Comparison of ENCODE assay signal across 8 cellular contexts in genomic region chr7:93146465-93147127, GRCh38. TPM values are rescaled to one million over a fixed set of nuclear protein-coding genes. Genes with fewer than 3 reads are reported as not detected.
DNase-seq lines count a peak whose midpoint lies in the region; ATAC-seq and TF ChIP-seq lines count a peak whose summit lies in the region.

No MANE protein-coding gene starts in this region.

- no peak overlapping the region; the same call in 1 of the 2 replicates for H3K14ac ChIP-seq in H9 (ENCODE audit: insufficient read depth, low read length)

- H3K23me2 ChIP-seq in H9 (ENCODE audit: insufficient read length, low read depth, low read length, poor library complexity, severe bottlenecking), result no peaks in the 10 kb centered on the region

- H3K9ac ChIP-seq in iPS-18a (ENCODE audit: low read length), result no peak overlapping the region
- no peak overlapping the region for H3K9ac ChIP-seq in H9 (ENCODE audit: extremely low read depth, insufficient read length, low read length)

- H2AK5ac ChIP-seq in H9 (ENCODE audit: insufficient read length, low read length), result no peak overlapping the region

- intact Hi-C loops in Calu3 (cut with micrococcal nuclease; ENCODE audit: unreplicated experiment), result loop anchor here (2.0 kb wide), 1 partner anchor 28 kb away; no protein-coding TSS in a partner anchor

- no peak overlapping the region for H3K18ac ChIP-seq in H9 (ENCODE audit: insufficient read length, low read depth, low read length)

- H3T11ph ChIP-seq in H9 (ENCODE audit: low read length), result no peak overlapping the region

- no peak overlapping the region for H4K8ac ChIP-seq in H9 (replicated peaks; ENCODE audit: insufficient read length, low read depth, low read length)

- H2BK15ac ChIP-seq in H9 (ENCODE audit: low read depth, low read length), result no peak overlapping the region

- no TSS peak for BruUV-seq in Calu3 (replicated peaks; lab: Mats Ljungman, UMichigan)

- no peaks in the 10 kb centered on the region for H3K9me3 ChIP-seq in SJSA1 (replicated peaks)
- no peaks in the 10 kb centered on the region for H3K9me3 ChIP-seq in iPS-18a (ENCODE audit: control insufficient read depth, low read depth, low read length)
- H3K9me3 ChIP-seq in H9 (ENCODE audit: control insufficient read depth, low read depth, low read length), result no peaks in the 10 kb centered on the region

- peaks cover 3% of the 10 kb centered on the region for H4K20me1 ChIP-seq in H9 (ENCODE audit: control insufficient read depth, insufficient read depth, insufficient read length)

- H3K9me3 Mint-ChIP-seq in Calu3 (ENCODE audit: low read depth, unreplicated experiment) (peaks cover 3% of the 10 kb centered on the region), H9 (no peaks in the 10 kb centered on the region)

- H4K5ac ChIP-seq in H9 (ENCODE audit: insufficient read length, low read depth, low read length), result no peak overlapping the region

- H3K27ac Mint-ChIP-seq in Calu3 (ENCODE audit: unreplicated experiment), result peak overlapping the region; percentile 3
- H3K27ac Mint-ChIP-seq in H9, result no peak overlapping the region

- WGBS in H9 (ENCODE audit: extremely low coverage, insufficient read length, low lambda C conversion rate), result no CpG with 5 or more reads among the region's 5 CpGs

- no peak overlapping the region for H4K91ac ChIP-seq in H9 (ENCODE audit: insufficient read length, low read depth, low read length)

- H3K27me3 ChIP-seq in SJSA1 (replicated peaks), result no peaks in the 10 kb centered on the region
- no peaks in the 10 kb centered on the region for H3K27me3 ChIP-seq in iPS-18a (ENCODE audit: control insufficient read depth, insufficient read depth, low read length)
- H3K27me3 ChIP-seq in H9 (ENCODE audit: insufficient read depth, low read length), result no peaks in the 10 kb centered on the region

- H3K4ac ChIP-seq in H9 (ENCODE audit: low read depth, low read length), result no peak overlapping the region

- no peak overlapping the region for H2BK20ac ChIP-seq in H9 (ENCODE audit: low read depth, low read length, poor library complexity, severe bottlenecking)

- H3K27me3 Mint-ChIP-seq in Calu3 (ENCODE audit: unreplicated experiment) (no peaks in the 10 kb centered on the region), H9 (ENCODE audit: low read depth) (no peaks in the 10 kb centered on the region; the same call in none of the 2 replicates)

- H2AFZ ChIP-seq in H9 (ENCODE audit: low read length), result no peak overlapping the region

- peak overlapping the region; percentile 55 for H3K4me3 Mint-ChIP-seq in Calu3 (ENCODE audit: low read depth, unreplicated experiment)
- no peak overlapping the region for H3K4me3 Mint-ChIP-seq in H9

- H3K79me2 ChIP-seq in H9 (ENCODE audit: insufficient read depth, low read length), result no peaks in the 10 kb centered on the region

- CTCF ChIA-PET in Calu3 (lab: Charles Lee), result interaction anchor here (1.2 to 2.0 kb wide), 2 partner anchors 9 to 29 kb away, joined by 4 to 8 read pairs; partner anchors contain the start of gene SAMD9

- ATAC-seq in GM21576 (IDR thresholded peaks at IDR 0.05; ENCODE audit: unreplicated experiment), result peak; percentile 32

- H2BK12ac ChIP-seq in H9 (ENCODE audit: insufficient read length, low read depth, low read length), result no peak overlapping the region

- no peak overlapping the region for H3K4me2 ChIP-seq in H9 (ENCODE audit: insufficient read depth, insufficient read length, low read length)

- no peak overlapping the region for H2BK120ac ChIP-seq in H9 (ENCODE audit: low read depth, low read length, poor library complexity, severe bottlenecking)

- H3K36me3 Mint-ChIP-seq in Calu3 (ENCODE audit: insufficient read depth, unreplicated experiment) (no peaks in the 10 kb centered on the region), H9 (ENCODE audit: insufficient read depth in 1 of 3, low read depth in 3 of 3) (no peaks in the 10 kb centered on the region)

- TF ChIP-seq CTCF in Calu3 (IDR thresholded peaks at IDR 0.05; ENCODE audit: unreplicated experiment) (no peak), H9 (conservative IDR thresholded peaks at IDR 0.05) (no peak)

- H3K4me3 ChIP-seq in SJSA1, result peak overlapping the region; percentile 33
- H3K4me3 ChIP-seq in iPS-18a (ENCODE audit: low read length), result no peak overlapping the region

- in situ Hi-C loops in G401 (cut with HindIII; ENCODE audit: low sequenced_read_pairs), result no loop called here

- no peaks in the 10 kb centered on the region for H3K79me1 ChIP-seq in H9 (ENCODE audit: insufficient read depth, low read depth, low read length, poor library complexity, severe bottlenecking)

- H3K4me1 ChIP-seq in SJSA1 (replicated peaks) (peaks cover 20% of the 10 kb centered on the region), iPS-18a (ENCODE audit: control insufficient read depth, low read depth, low read length) (no peaks in the 10 kb centered on the region), H9 (ENCODE audit: insufficient read depth, low read length) (no peaks in the 10 kb centered on the region; the same call in 1 of the 2 replicates)

- H3K56ac ChIP-seq in H9 (ENCODE audit: insufficient read length, low read depth, low read length), result no peak overlapping the region

- H3K23ac ChIP-seq in H9 (ENCODE audit: insufficient read length, low read depth, low read length), result no peak overlapping the region

- H2BK5ac ChIP-seq in H9 (ENCODE audit: insufficient read length, low read length), result no peak overlapping the region

- H3K27ac ChIP-seq in SJSA1 (no peak overlapping the region), iPS-18a (ENCODE audit: low read length) (peak overlapping the region; percentile 10), H9 (ENCODE audit: insufficient read length, low read depth, low read length) (no peak overlapping the region)

- DNase-seq in Calu3, result no peak
- DNase-seq in SJSA1 (ENCODE audit: low read depth in 1 of 2, low spot score in 2 of 2), result peak in 1 of 2 experiments; percentile 3
- no peak for DNase-seq in G401 (ENCODE audit: low spot score)
- no peak for DNase-seq in epidermal melanocyte (ENCODE audit: insufficient read length, low spot score)
- DNase-seq in anterior cingulate cortex (lab: John Stamatoyannopoulos, UW), result no peak
- no peak for DNase-seq in H9

- H3K36me3 ChIP-seq in SJSA1 (peaks cover 24% of the 10 kb centered on the region), iPS-18a (ENCODE audit: control insufficient read depth, low read depth, low read length) (no peaks in the 10 kb centered on the region)

- H3K4me1 Mint-ChIP-seq in Calu3 (ENCODE audit: low read depth, unreplicated experiment) (peaks cover 48% of the 10 kb centered on the region), H9 (peaks cover 3 to 15% of the 10 kb centered on the region in 2 experiments; a peak in 3 of 4 replicates)

RNA-seq across cellular contexts. Expression of gene SAMD9L, which starts 1.6 kb away (rescaled TPM):
- 25.9 and 60.8 TPM in 2 replicates for total RNA-seq in Calu3 (2022)
- total RNA-seq in SJSA1 (2014; rRNA removed; shearing (Covaris generic)), result 13.1 and 16.4 TPM in 2 replicates
- not detected in 2 replicates for total RNA-seq in G401 (2014; rRNA removed; shearing (Covaris generic))
- not detected in 2 replicates for total RNA-seq in H9 (2021)

RNA-seq across cellular contexts. Expression of gene SAMD9, which starts 28.8 kb away (rescaled TPM):
- 74.8 and 167 TPM in 2 replicates for total RNA-seq in Calu3 (2022)
- total RNA-seq in SJSA1 (2014; rRNA removed; shearing (Covaris generic)), result 11.1 and 19.7 TPM in 2 replicates
- total RNA-seq in G401 (2014; rRNA removed; shearing (Covaris generic)), result not detected in 2 replicates
- 0.07 TPM in 1 of 2 replicates, not detected in the other for total RNA-seq in H9 (2021)

Comparison
In these comparisons a context has a peak if more than half of its experiments do, and no peak if none do; other contexts are left out.
1. RNA of gene SAMD9L, which starts 1.6 kb away (total RNA-seq): 25.9 to 60.8 TPM in Calu3 and 13.1 to 16.4 TPM in SJSA1; not detected in G401 and not detected in H9; every median in the first group is over 10 times any median in the second.
2. RNA of gene SAMD9, which starts 28.8 kb away (total RNA-seq): 74.8 to 167 TPM in Calu3 and 11.1 to 19.7 TPM in SJSA1; not detected in G401 and 0.07 TPM in H9; every median in the first group is over 10 times any median in the second.